28 cellular contexts compared by ENCODE assay signal in the genomic region with DNA sequence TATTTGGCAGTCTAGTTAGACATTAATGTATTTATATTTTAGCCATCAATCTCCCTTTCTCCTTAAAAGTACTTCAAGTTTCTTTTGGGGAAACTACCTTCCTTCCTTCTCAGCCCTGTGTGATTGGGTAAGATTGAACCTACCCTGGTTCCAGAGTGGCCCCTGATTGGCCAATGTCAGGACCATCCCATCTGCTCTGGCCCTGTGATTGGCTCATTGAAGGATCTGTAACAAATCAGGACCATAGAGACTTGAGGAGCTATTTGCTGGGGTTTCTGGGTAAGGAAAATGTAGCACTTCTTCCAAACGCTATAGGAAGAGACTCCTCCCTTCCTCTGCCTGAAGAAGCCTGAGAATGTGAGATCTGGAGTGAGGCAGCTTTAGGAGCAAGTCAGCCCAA. TPM values are rescaled to one million over a fixed set of nuclear protein-coding genes. Genes with fewer than 3 reads are reported as not detected.
DNase-seq lines count a peak whose midpoint lies in the region; TF ChIP-seq lines count a peak whose summit lies in the region.
"Had no signal": no experiment of that assay in that cellular context is flagged by ENCODE, and none has a peak within 500 bp of the region (broad histone marks: within the 10 kb centered on the region; RNA-seq: fewer than 3 reads in every experiment).

No MANE protein-coding gene starts in this region.

- H3K36me3 ChIP-seq in left ventricle myocardium inferior: no peaks in the 10 kb centered on the region
- H3K36me3 ChIP-seq: BLaER1, Peyer's patch had no signal

- no peak for TF ChIP-seq CTCF in left ventricle myocardium inferior (IDR thresholded peaks at IDR 0.05; ENCODE audit: borderline replicate concordance)

- intact Hi-C loops in left ventricle myocardium inferior (cut with micrococcal nuclease) (no loop called here), cardiac septum (cut with DNase I) (no loop called here)

- no peak overlapping the region for H3K27ac ChIP-seq in left ventricle myocardium inferior (replicated peaks)
- H3K27ac ChIP-seq: 22Rv1, BLaER1, HL-60, Peyer's patch had no signal

- no peaks in the 10 kb centered on the region for H3K4me1 ChIP-seq in left ventricle myocardium inferior
- H3K4me1 ChIP-seq: BLaER1, Caco-2, Peyer's patch had no signal

- no peak for DNase-seq in left ventricle myocardium inferior
- DNase-seq in cardiac septum (ENCODE audit: low spot score): no peak
- DNase-seq in SK-MEL-5 (ENCODE audit: low read depth, low spot score): peak; percentile 35
- DNase-seq in foreskin melanocyte: peak; percentile 11
- no peak for DNase-seq in SIG-M5 (lab: John Stamatoyannopoulos, UW)
- no peak for DNase-seq in cortex of kidney (lab: John Stamatoyannopoulos, UW)
- DNase-seq in activated effector memory CD4-positive, alpha-beta T cell treated with Interleukin-2 at 50 U/mL for 16 hours: no peak
- DNase-seq in EL: no peak
- DNase-seq: ACHN; CD4-positive, alpha-beta memory T cell; DMS153; H7; HFFc6; KBM-7; NCI-H1105; NCI-H2029 treated with DMSO at 0.1 percent for 48 hours; NCI-H2171; NCI-H345; NCI-H524; NCI-H774; Peyer's patch; SK-N-SH had no signal

- H3K9me3 ChIP-seq in left ventricle myocardium inferior (replicated peaks): no peaks in the 10 kb centered on the region
- H3K9me3 ChIP-seq: BLaER1, Caco-2, Peyer's patch, SK-N-SH had no signal

- peak overlapping the region; percentile 18 for H3K4me3 ChIP-seq in left ventricle myocardium inferior
- H3K4me3 ChIP-seq: BLaER1, Peyer's patch had no signal

- in situ Hi-C loops in SK-MEL-5 (cut with HindIII; ENCODE audit: low pct_unique_long_range_greater_than_20kb, low sequenced_read_pairs): no loop called here

- H3K27me3 ChIP-seq in left ventricle myocardium inferior (ENCODE audit: low read depth): peaks cover 15% of the 10 kb centered on the region
- H3K27me3 ChIP-seq: BLaER1, Peyer's patch had no signal

RNA-seq across cellular contexts. Expression of a gene that starts 59.3 kb away (rescaled TPM):
- total RNA-seq in left ventricle myocardium inferior (1.9 TPM), cardiac septum (0.75 TPM)
- not detected in 2 replicates for total RNA-seq in SK-MEL-5 (2014; rRNA removed; shearing (Covaris generic))
- not detected in 2 replicates for polyA plus RNA-seq in SK-MEL-5 (2015; cell fraction: cytosol; rRNA removed)
- not detected in 2 replicates for polyA plus RNA-seq in SK-MEL-5 (2015; cell fraction: nucleus; rRNA removed)
- total RNA-seq: CD4-positive, alpha-beta memory T cell; HFFc6; HT-29; OCI-LY7 had no signal
- polyA plus RNA-seq: CD4-positive, alpha-beta memory T cell; SK-N-SH had no signal

Comparison
In these comparisons a context has a peak if more than half of its experiments do, and no peak if none do; other contexts are left out.
1. DNase-seq: peak in SK-MEL-5 (single experiment) and foreskin melanocyte (single experiment); none in left ventricle myocardium inferior (single experiment), cardiac septum (single experiment), SIG-M5 (single experiment), cortex of kidney (single experiment), activated effector memory CD4-positive, alpha-beta T cell treated with Interleukin-2 at 50 U/mL for 16 hours (single experiment) and EL (single experiment).